In the genomic region with DNA sequence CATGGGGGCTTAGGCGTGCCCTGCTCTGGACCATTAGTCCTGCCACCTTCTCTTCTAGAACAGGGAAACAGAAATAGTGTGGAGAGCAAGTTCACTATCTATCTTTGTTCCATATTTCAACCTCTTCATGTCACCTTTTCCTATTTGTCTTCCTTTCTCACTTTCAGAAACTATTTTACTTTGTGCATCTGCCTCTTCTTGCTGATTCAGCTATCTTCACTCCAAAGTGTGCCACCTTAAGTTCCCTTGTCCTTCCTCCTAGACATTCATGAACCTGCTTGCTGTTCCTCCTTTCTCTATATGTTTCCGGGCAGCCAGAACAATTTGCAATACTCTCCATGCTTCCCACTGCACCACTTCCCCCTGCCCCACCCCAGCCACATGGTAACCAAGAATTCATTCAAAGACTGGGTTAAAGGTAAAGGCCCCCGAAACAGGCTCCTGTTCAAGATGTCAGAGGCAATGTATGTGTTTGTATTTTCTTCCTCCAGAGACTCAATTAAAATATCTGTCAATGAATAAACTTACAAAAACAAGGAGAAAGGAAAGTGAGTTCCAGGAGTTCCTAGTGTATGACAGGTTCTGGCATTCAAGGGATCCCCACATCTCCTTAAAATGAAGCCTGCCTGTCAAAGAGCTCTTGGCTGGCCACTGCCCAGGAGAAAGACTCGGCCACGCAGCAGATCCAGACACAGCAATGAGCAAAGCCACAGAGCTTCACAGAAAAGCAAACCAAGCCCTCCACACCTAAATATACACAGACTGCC, we compare ENCODE assay signal across 27 cellular contexts.
"Had no signal": no experiment of that assay in that cellular context is flagged by ENCODE, and none has a peak within 500 bp of the region (broad histone marks: within the 10 kb centered on the region; RNA-seq: fewer than 3 reads in every experiment).

No MANE protein-coding gene starts in this region.

- H3K27me3 ChIP-seq: Peyer's patch, SJSA1 had no signal

- H3K9me3 ChIP-seq: Peyer's patch, SJSA1 had no signal

- H3K4me1 ChIP-seq: Peyer's patch had no signal

- H3K27ac ChIP-seq: Peyer's patch, SJSA1 had no signal

- DNase-seq: activated CD4-positive, alpha-beta memory T cell treated with anti-CD3 and anti-CD28 coated beads, Interleukin-2, amount 10 ng/mL, durations not matched to agents 7 days and 5 days; activated CD4-positive, alpha-beta T cell treated with anti-CD3 and anti-CD28 coated beads for 36 hours; activated CD4-positive, alpha-beta T cell treated with anti-CD3 and anti-CD28 coated beads, Interleukin-2, amount 50 U/mL, for 1 hour; activated gamma-delta T cell treated with Interleukin-2 at 50 U/mL for 16 hours; activated naive CD4-positive, alpha-beta T cell treated with anti-CD3 and anti-CD28 coated beads, Interleukin-2, amount 10 ng/mL, durations not matched to agents 7 days and 5 days; activated naive CD8-positive, alpha-beta T cell treated with anti-CD3 and anti-CD28 coated beads for 36 hours; activated T-cell treated with anti-CD3 and anti-CD28 coated beads for 4 hours; activated T-cell treated with anti-CD3 and anti-CD28 coated beads, Interleukin-2, amount 50 U/mL, for 48 hours; cerebellar nuclear complex; Kasumi-1; KBM-7; NCI-H1092; NCI-H1417; NCI-H1694; NCI-H2029; NCI-H345; NCI-H510A; NCI-H526 treated with DMSO at 0.1 percent for 48 hours; NCI-H82; NK-92 treated with Interleukin-12 subunit alpha and Interleukin-12 subunit beta, amount 100 ng/mL, for 24 hours; OCI-M1; Peyer's patch; SHP77; T-helper 17 cell; T-helper 9 cell had no signal

- H3K4me3 ChIP-seq: Peyer's patch, SJSA1 had no signal

- ATAC-seq: activated CD4-positive, alpha-beta T cell treated with anti-CD3 and anti-CD28 coated beads for 36 hours; activated T-helper 17 cell treated with anti-CD3 and anti-CD28 coated beads, Interleukin-2, amount 50 U/mL, for 72 hours; T-helper 17 cell had no signal

- H3K36me3 ChIP-seq: Peyer's patch, SJSA1 had no signal
